Comparison of ENCODE assay signal across 8 cellular contexts in the genomic region with DNA sequence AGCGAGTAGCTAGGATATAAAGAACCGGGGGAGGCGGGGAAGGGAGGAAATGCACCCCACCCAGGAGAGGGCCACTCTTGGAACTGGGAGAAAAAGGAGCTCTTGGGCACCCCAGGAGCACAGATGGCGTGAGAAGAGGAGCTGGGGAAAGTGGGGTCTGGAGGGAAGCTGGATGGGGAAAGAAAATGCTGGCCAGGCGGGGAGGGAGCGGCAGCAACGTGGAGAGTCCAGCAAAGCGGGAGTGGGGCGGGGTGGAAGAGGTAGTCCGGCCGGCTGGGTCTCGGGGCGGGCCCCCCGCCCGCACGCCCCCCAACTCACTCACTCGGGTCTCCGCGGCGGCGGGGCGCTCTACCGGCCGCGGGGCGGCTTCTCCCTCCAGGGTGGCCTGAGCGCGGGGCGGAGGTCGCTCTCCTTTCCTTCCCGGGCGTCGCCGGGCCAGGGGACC. TPM values are rescaled to one million over a fixed set of nuclear protein-coding genes. Genes with fewer than 3 reads are reported as not detected.
A peak's percentile ranks its signal among the peaks of the same experiment; 100 is the strongest.
DNase-seq lines count a peak whose midpoint lies in the region; ATAC-seq and TF ChIP-seq lines count a peak whose summit lies in the region.

No MANE protein-coding gene starts in this region.

- 0 to 1% methylated on average over 6 to 34 of the region's 34 CpGs for WGBS in esophagus, 2 donors

- H3K27me3 Mint-ChIP-seq in nephron progenitor cell (ENCODE audit: low read depth, poor library complexity) = peaks cover 2% of the 10 kb centered on the region

- H3K4me3 ChIP-seq in esophagus (ENCODE audit: low read depth in 1 of 2, low read length in 2 of 2) = peak overlapping the region; percentile 88 to 98

- in situ Hi-C loops in GM13977 (cut with MboI; ENCODE audit: low pct_unique_long_range_greater_than_20kb, low sequenced_read_pairs, unreplicated experiment) = no loop called here

- peaks cover 34% of the 10 kb centered on the region for H3K4me1 Mint-ChIP-seq in nephron progenitor cell

- H3K9me3 ChIP-seq in esophagus (ENCODE audit: control insufficient read depth in 2 of 2, insufficient read depth in 1 of 2, low read depth in 1 of 2, low read length in 1 of 2) = no peaks in the 10 kb centered on the region

- H3K36me3 Mint-ChIP-seq in nephron progenitor cell (ENCODE audit: low read depth) = peaks cover 22% of the 10 kb centered on the region

- peak overlapping the region; percentile 99 to 100 for H3K27ac ChIP-seq in esophagus (ENCODE audit: low read depth in 2 of 2, low read length in 1 of 2)

- H3K27ac Mint-ChIP-seq in nephron progenitor cell = peak overlapping the region; percentile 100

- no peaks in the 10 kb centered on the region for H3K36me3 ChIP-seq in esophagus (ENCODE audit: control insufficient read depth in 2 of 2, insufficient read depth in 2 of 2, low read length in 1 of 2)

- DNase-seq in NCI-H2227 (lab: John Stamatoyannopoulos, UW; ENCODE audit: unreplicated experiment) (peak; percentile 37), NCI-H2227 treated with DMSO at 0.1 percent for 48 hours (lab: John Stamatoyannopoulos, UW) (no peak), T-helper 9 cell (peak; percentile 5), nephron progenitor cell (no peak), GM13977 (ENCODE audit: low spot score) (no peak)

- TF ChIP-seq POLR2A in GM18505 (IDR thresholded peaks at IDR 0.05; ENCODE audit: borderline replicate concordance, extremely low read depth, insufficient read depth, insufficient read length) = no peak

- H3K4me3 Mint-ChIP-seq in nephron progenitor cell = peak overlapping the region; percentile 98

- H3K27me3 ChIP-seq in esophagus (ENCODE audit: control insufficient read depth in 1 of 2, insufficient read depth in 2 of 2, low read length in 2 of 2) = no peaks in the 10 kb centered on the region

- no peak for TF ChIP-seq CTCF in nephron progenitor cell (IDR thresholded peaks at IDR 0.05)
- TF ChIP-seq CTCF in GM13977 (IDR thresholded peaks at IDR 0.05; ENCODE audit: extremely low read depth, insufficient read depth, missing control alignments) = no peak

- H3K4me1 ChIP-seq in esophagus (ENCODE audit: control insufficient read depth in 2 of 2, insufficient read depth in 2 of 2, low read length in 1 of 2) = no peaks in the 10 kb centered on the region

- H3K9me3 Mint-ChIP-seq in nephron progenitor cell = no peaks in the 10 kb centered on the region

- no peak for ATAC-seq in esophagus mucosa
- ATAC-seq in GM18505 (IDR thresholded peaks at IDR 0.05; ENCODE audit: unreplicated experiment) = no peak

RNA-seq across cellular contexts. Expression of a gene that starts 0.5 kb away (rescaled TPM):
- polyA plus RNA-seq in esophagus = 10 to 100 TPM; 10.7 to 11.1 TPM
- total RNA-seq in esophagus mucosa = 19.6 TPM

RNA-seq across cellular contexts. Expression of a gene that starts 22.4 kb away (rescaled TPM):
- polyA plus RNA-seq in esophagus = 10 to 100 TPM; 41.4 to 61.8 TPM
- total RNA-seq in esophagus mucosa = 39.2 TPM

RNA-seq across cellular contexts. Expression of a gene that starts 22.8 kb away (rescaled TPM):
- 10 to 100 TPM; 22.6 to 59.7 TPM for polyA plus RNA-seq in esophagus
- 66.5 TPM for total RNA-seq in esophagus mucosa

Comparison
In these comparisons a context has a peak if more than half of its experiments do, and no peak if none do; other contexts are left out.
1. DNase-seq: peak in NCI-H2227 (single experiment) and T-helper 9 cell (single experiment); none in NCI-H2227 treated with DMSO at 0.1 percent for 48 hours (single experiment), nephron progenitor cell (single experiment) and GM13977 (single experiment).